ENCODE assay signal across 1 cellular context in the genomic region with DNA sequence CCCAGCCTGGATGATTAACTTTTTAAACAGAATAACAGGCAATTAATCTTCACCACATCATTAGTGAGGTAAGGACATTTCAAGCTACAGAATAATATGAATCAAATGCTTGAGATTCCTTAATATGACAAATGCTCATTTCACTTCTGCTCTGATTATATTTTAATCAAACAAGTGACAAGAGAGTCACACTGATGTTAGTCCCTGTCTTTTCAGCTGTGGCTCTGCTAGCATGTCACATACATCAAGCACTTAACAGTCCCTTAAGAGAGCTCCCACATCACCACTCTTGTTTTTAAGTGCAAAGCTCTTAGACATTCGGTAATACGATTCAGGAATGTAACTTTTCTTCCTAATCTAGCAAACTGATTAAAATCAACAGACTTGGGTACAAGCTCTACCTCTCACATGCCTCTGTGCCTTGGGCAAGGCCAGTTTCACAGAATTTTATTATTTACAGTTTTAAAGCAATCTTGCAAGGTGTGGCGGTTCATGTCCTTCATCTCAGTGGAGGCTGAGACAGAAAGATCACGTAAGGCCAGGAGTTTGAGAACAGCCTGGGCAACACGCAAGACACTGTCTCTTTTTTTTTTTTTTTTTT.
TF ChIP-seq lines count a peak whose summit lies in the region.

No MANE protein-coding gene starts in this region.

TF ChIP-seq in HepG2, 621 proteins besides CTCF, POLR2A, EP300 and RAD21:
- TF ChIP-seq ZNF121 (CRISPR knock-in tag; IDR thresholded peaks at IDR 0.05): peak; percentile 63; the same call in 1 of the 2 replicates
- TF ChIP-seq, protein P1, sequence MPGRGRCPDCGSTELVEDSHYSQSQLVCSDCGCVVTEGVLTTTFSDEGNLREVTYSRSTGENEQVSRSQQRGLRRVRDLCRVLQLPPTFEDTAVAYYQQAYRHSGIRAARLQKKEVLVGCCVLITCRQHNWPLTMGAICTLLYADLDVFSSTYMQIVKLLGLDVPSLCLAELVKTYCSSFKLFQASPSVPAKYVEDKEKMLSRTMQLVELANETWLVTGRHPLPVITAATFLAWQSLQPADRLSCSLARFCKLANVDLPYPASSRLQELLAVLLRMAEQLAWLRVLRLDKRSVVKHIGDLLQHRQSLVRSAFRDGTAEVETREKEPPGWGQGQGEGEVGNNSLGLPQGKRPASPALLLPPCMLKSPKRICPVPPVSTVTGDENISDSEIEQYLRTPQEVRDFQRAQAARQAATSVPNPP (CRISPR knock-in tag; IDR thresholded peaks at IDR 0.05): no peak
